In the genomic region with DNA sequence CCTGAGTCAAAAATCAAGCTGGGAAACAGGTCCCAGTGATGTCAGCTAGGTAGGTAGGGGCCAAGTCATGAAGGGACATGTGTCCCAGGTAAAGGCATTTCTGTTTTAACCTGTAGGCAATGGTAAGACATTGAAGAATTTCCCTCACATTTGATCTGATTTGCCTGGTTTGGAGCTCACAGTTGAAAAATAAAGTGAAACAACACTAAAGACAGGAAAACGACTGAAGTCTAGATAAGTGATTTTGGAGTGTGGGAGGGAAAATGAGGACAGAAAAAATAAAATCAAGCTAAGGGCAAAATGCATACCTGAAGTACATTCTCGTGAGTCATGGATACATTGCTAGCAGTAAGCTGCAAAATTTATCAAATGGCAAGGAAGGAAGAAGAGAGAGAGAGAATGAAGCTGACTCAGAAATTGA, we compare ENCODE assay signal across 1 cellular context.
TF ChIP-seq lines count a peak whose summit lies in the region.

No MANE protein-coding gene starts in this region.

TF ChIP-seq in H1, 55 proteins besides CTCF, POLR2A, EP300 and RAD21:
- TF ChIP-seq TAF1 (IDR thresholded peaks at IDR 0.05; ENCODE audit: low read depth, low read length), result no peak
- no peak for TF ChIP-seq SP1 (IDR thresholded peaks at IDR 0.05; ENCODE audit: low read depth, low read length)
- no peak for TF ChIP-seq E2F6 (IDR thresholded peaks at IDR 0.05)
- TF ChIP-seq CBX8 (IDR thresholded peaks at IDR 0.05; ENCODE audit: borderline replicate concordance, low read depth, low read length), result no peak
- TF ChIP-seq NRF1 (IDR thresholded peaks at IDR 0.05; ENCODE audit: low read depth, low read length), result no peak
- no peak for TF ChIP-seq HDAC6 (IDR thresholded peaks at IDR 0.05; ENCODE audit: low read depth, low read length)
- no peak for TF ChIP-seq SIRT6 (IDR thresholded peaks at IDR 0.05; ENCODE audit: low read length)
- no peak for TF ChIP-seq EZH2 (IDR thresholded peaks at IDR 0.05; ENCODE audit: low read depth, low read length, severe bottlenecking)
- no peak for TF ChIP-seq BCL11A (IDR thresholded peaks at IDR 0.05; ENCODE audit: low read depth in 2 of 2, low read length in 2 of 2)
- TF ChIP-seq NANOG (IDR thresholded peaks at IDR 0.05; ENCODE audit: insufficient read depth, low read depth, low read length, poor library complexity, severe bottlenecking), result no peak
- TF ChIP-seq SAP30 (IDR thresholded peaks at IDR 0.05; ENCODE audit: insufficient read depth, insufficient replicate concordance, low read length), result no peak
- TF ChIP-seq HDAC2 (IDR thresholded peaks at IDR 0.05; ENCODE audit: borderline replicate concordance in 1 of 2, low read depth in 2 of 2, low read length in 2 of 2), result no peak
- no peak for TF ChIP-seq ASH2L (IDR thresholded peaks at IDR 0.05; ENCODE audit: low read length)
- no peak for TF ChIP-seq RXRA (IDR thresholded peaks at IDR 0.05; ENCODE audit: insufficient read depth, low read depth, low read length)
- TF ChIP-seq KDM5A (IDR thresholded peaks at IDR 0.05; ENCODE audit: low read length), result no peak
- TF ChIP-seq, protein P1, sequence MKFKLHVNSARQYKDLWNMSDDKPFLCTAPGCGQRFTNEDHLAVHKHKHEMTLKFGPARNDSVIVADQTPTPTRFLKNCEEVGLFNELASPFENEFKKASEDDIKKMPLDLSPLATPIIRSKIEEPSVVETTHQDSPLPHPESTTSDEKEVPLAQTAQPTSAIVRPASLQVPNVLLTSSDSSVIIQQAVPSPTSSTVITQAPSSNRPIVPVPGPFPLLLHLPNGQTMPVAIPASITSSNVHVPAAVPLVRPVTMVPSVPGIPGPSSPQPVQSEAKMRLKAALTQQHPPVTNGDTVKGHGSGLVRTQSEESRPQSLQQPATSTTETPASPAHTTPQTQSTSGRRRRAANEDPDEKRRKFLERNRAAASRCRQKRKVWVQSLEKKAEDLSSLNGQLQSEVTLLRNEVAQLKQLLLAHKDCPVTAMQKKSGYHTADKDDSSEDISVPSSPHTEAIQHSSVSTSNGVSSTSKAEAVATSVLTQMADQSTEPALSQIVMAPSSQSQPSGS (IDR thresholded peaks at IDR 0.05; ENCODE audit: low read length), result no peak
- TF ChIP-seq KDM1A (IDR thresholded peaks at IDR 0.05; ENCODE audit: borderline replicate concordance, low read length), result no peak
- TF ChIP-seq BACH1 (IDR thresholded peaks at IDR 0.05; ENCODE audit: low read length), result no peak
- TF ChIP-seq TBP (IDR thresholded peaks at IDR 0.05; ENCODE audit: low read depth, low read length), result no peak
